1 cellular context compared by ENCODE assay signal in the genomic region with DNA sequence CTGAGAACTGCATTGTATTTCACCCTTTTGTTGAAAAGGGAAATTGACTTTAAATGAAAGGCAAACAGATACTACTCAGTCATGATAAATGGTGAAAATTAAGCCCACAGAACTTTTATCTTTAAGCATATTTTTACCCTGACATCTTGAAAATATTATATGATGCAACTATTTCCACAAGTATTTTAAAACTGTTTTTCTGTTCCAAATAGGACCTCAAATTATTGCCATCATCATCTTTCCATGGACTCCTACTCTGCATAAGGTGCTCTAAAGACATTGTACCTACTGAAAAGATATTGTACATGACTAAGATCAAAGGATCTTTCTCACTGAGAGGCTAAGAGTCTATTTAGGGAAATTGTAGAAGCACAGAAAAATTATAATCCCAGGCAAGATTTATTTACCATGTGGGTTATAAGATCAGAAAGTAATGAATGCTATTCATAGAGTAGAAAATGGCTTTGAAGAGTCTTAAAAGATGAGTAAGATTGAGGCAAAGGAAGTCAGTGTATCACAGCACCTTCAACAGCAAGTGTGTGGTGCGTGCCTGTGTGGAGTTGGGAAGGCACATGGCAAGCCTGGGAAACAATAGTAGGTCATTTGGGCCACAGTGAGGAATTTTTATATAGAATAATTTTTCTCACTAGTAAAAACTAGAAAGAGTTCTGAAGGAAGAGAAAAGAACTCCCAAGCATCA.
TF ChIP-seq lines count a peak whose summit lies in the region.

No MANE protein-coding gene starts in this region.

TF ChIP-seq in A549, 52 proteins besides CTCF, POLR2A, EP300 and RAD21 (continued from another document):
- TF ChIP-seq, protein P1, sequence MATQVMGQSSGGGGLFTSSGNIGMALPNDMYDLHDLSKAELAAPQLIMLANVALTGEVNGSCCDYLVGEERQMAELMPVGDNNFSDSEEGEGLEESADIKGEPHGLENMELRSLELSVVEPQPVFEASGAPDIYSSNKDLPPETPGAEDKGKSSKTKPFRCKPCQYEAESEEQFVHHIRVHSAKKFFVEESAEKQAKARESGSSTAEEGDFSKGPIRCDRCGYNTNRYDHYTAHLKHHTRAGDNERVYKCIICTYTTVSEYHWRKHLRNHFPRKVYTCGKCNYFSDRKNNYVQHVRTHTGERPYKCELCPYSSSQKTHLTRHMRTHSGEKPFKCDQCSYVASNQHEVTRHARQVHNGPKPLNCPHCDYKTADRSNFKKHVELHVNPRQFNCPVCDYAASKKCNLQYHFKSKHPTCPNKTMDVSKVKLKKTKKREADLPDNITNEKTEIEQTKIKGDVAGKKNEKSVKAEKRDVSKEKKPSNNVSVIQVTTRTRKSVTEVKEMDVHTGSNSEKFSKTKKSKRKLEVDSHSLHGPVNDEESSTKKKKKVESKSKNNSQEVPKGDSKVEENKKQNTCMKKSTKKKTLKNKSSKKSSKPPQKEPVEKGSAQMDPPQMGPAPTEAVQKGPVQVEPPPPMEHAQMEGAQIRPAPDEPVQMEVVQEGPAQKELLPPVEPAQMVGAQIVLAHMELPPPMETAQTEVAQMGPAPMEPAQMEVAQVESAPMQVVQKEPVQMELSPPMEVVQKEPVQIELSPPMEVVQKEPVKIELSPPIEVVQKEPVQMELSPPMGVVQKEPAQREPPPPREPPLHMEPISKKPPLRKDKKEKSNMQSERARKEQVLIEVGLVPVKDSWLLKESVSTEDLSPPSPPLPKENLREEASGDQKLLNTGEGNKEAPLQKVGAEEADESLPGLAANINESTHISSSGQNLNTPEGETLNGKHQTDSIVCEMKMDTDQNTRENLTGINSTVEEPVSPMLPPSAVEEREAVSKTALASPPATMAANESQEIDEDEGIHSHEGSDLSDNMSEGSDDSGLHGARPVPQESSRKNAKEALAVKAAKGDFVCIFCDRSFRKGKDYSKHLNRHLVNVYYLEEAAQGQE (IDR thresholded peaks at IDR 0.05), result no peak
- TF ChIP-seq, protein P2, sequence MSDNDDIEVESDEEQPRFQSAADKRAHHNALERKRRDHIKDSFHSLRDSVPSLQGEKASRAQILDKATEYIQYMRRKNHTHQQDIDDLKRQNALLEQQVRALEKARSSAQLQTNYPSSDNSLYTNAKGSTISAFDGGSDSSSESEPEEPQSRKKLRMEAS (IDR thresholded peaks at IDR 0.05), result no peak
- TF ChIP-seq HOXB5 (CRISPR knock-in tag; IDR thresholded peaks at IDR 0.05) (no peak), RFX5 (IDR thresholded peaks at IDR 0.05) (no peak), EHMT2 (IDR thresholded peaks at IDR 0.05; ENCODE audit: low read depth) (no peak), CBX2 (IDR thresholded peaks at IDR 0.05; ENCODE audit: borderline replicate concordance, low read depth) (no peak), CBX8 (IDR thresholded peaks at IDR 0.05) (no peak), JUN (IDR thresholded peaks at IDR 0.05) (no peak), FOSL2 (IDR thresholded peaks at IDR 0.05) (no peak), FOSL2 (CRISPR knock-in tag; IDR thresholded peaks at IDR 0.05) (no peak), PHF8 (IDR thresholded peaks at IDR 0.05; ENCODE audit: borderline replicate concordance, low read depth) (no peak), TFCP2L1 (CRISPR knock-in tag; IDR thresholded peaks at IDR 0.05) (no peak), HEYL (CRISPR knock-in tag; IDR thresholded peaks at IDR 0.05) (no peak), SREBF2 (IDR thresholded peaks at IDR 0.05) (no peak), NPAS2 (CRISPR knock-in tag; IDR thresholded peaks at IDR 0.05; ENCODE audit: borderline replicate concordance) (no peak)
